In the genomic region with DNA sequence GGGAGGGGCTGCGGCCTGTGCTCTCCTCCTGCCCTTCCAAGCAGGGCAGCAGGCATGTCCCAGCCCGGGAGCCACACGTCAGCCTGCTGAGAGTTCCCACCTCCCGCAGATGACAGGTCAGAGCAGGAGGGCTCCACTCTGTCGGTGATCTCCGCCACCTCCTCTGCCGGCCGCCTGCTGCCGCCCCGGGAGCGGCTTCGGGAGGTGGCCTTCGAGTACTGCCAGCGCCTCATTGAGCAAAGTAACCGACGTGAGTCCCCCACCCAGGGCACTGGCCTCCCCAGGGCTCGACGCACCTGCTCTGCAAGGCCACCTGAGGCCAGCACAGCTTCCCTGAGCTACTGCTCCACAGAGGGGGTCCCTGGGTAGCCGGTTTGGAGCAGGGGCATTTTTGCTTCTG, we compare ENCODE assay signal across 24 cellular contexts.
"Had no signal": no experiment of that assay in that cellular context is flagged by ENCODE, and none has a peak within 500 bp of the region (broad histone marks: within the 10 kb centered on the region; RNA-seq: fewer than 3 reads in every experiment).

No MANE protein-coding gene starts in this region.

- ATAC-seq: foreskin keratinocyte; gastroesophageal sphincter; natural killer cell treated with Interleukin-12 subunit alpha and Interleukin-12 subunit beta and Interleukin-15 and Interleukin-18, amount 100 ng/mL, for 72 hours had no signal

- H3K27me3 ChIP-seq: esophagus muscularis mucosa, foreskin keratinocyte, gastroesophageal sphincter, testis, tibial artery had no signal

- FAIRE-seq: endothelial cell of umbilical vein had no signal

- H3K9me3 ChIP-seq: esophagus muscularis mucosa, gastroesophageal sphincter, mucosa of descending colon, testis, tibial artery had no signal

- H3K4me3 ChIP-seq: coronary artery, esophagus muscularis mucosa, gastroesophageal sphincter, mucosa of descending colon, skin epidermis, testis, tibial artery had no signal

- H3K4me1 ChIP-seq: esophagus muscularis mucosa, foreskin keratinocyte, gastroesophageal sphincter, parathyroid adenoma, testis, tibial artery had no signal

- H3K27ac ChIP-seq: coronary artery, esophagus muscularis mucosa, foreskin keratinocyte, gastroesophageal sphincter, parathyroid adenoma, testis, tibial artery had no signal

- DNase-seq: dermis blood vessel endothelial cell; effector memory CD4-positive, alpha-beta T cell; foreskin keratinocyte; hypothalamus; immature natural killer cell; islet precursor cell; kidney glomerular epithelial cell; mesenchymal stem cell; mucosa of descending colon; naive B cell; stimulated activated CD4-positive, alpha-beta T cell treated with anti-CD3 and anti-CD28 coated beads, Interleukin-15, amount 100 ng/mL, for 24 hours; stimulated activated CD4-positive, alpha-beta T cell treated with anti-CD3 and anti-CD28 coated beads, Interleukin-2, amount 100 ng/mL, for 48 hours; stimulated activated CD8-positive, alpha-beta memory T cell treated with anti-CD3 and anti-CD28 coated beads, Interleukin-4, amount 100 ng/mL, for 48 hours; stimulated activated naive CD4-positive, alpha-beta T cell treated with Interleukin-2 at 50 U/mL for 16 hours; substantia nigra; testis; tibial artery had no signal
